Comparison of ENCODE assay signal across 1 cellular context in the genomic region with DNA sequence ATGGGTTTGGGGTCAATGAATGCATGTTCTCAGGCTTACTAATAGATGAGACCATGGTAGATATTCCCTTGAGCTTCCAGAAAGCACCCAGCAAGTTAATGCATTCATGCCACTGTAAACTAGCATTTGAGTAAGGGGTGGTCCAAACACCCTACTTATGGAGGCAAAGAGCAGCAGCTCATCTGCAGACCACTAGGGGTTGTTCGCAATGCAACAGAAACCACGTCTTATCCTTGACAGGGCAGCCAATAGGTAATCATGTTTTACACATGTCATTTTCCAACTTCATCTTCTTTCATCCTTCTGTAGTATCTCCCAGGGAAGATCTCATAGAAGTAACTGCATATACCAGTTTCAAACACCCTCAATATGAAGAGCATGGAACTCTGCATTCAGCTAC.
TF ChIP-seq lines count a peak whose summit lies in the region.

No MANE protein-coding gene starts in this region.

TF ChIP-seq in WTC11, 78 proteins besides CTCF, POLR2A, EP300 and RAD21 (continued from another document):
- TF ChIP-seq JAZF1 (CRISPR knock-in tag; IDR thresholded peaks at IDR 0.05) (no peak), KAT7 (CRISPR knock-in tag; IDR thresholded peaks at IDR 0.05; ENCODE audit: borderline replicate concordance) (no peak), HMGA2 (CRISPR knock-in tag; IDR thresholded peaks at IDR 0.05) (no peak), NR1H2 (CRISPR knock-in tag; IDR thresholded peaks at IDR 0.05) (no peak), ELF4 (CRISPR knock-in tag; IDR thresholded peaks at IDR 0.05; ENCODE audit: low read depth) (no peak), PRRX2 (CRISPR knock-in tag; IDR thresholded peaks at IDR 0.05) (no peak)
